ENCODE assay signal across 9 cellular contexts in the genomic region with DNA sequence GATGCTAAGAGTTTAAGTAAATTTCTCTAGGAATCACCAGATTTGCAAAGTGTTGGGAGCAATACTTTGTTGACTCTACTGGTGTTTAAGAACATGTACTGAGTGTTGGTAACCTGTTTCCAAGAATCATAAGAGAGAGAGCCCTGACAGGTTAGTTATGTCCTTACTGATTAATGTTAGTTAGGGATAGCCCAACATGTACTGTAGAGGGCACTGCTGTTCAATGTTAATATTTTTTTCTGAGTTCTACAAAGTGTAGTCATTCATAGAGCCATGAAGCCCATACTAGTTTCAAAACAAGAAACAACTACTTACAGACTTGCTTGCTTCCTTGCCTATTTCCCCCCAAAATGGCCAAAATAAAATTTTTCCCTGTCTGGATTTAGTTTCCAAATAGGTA. TPM values are rescaled to one million over a fixed set of nuclear protein-coding genes. Genes with fewer than 3 reads are reported as not detected.
A peak's percentile ranks its signal among the peaks of the same experiment; 100 is the strongest.
DNase-seq lines count a peak whose midpoint lies in the region; ATAC-seq, FAIRE-seq and TF ChIP-seq lines count a peak whose summit lies in the region.
"Had no signal": no experiment of that assay in that cellular context is flagged by ENCODE, and none has a peak within 500 bp of the region (broad histone marks: within the 10 kb centered on the region; RNA-seq: fewer than 3 reads in every experiment).

No MANE protein-coding gene starts in this region.

- H3K27ac ChIP-seq in dorsolateral prefrontal cortex (no peak overlapping the region), right cardiac atrium (ENCODE audit: low read length) (no peak overlapping the region)

- ATAC-seq in GM18861 (IDR thresholded peaks at IDR 0.05; ENCODE audit: unreplicated experiment) (peak; percentile 84), HG03066 (IDR thresholded peaks at IDR 0.05; ENCODE audit: low read depth, unreplicated experiment) (peak; percentile 75), right cardiac atrium (no peak)

- no peaks in the 10 kb centered on the region for H3K9me3 ChIP-seq in right cardiac atrium (ENCODE audit: control insufficient read depth, low read length)

- intact Hi-C loops in dorsolateral prefrontal cortex (cut with DNase I) = no loop called here
- intact Hi-C loops in right cardiac atrium (cut with DNase I) = no loop called here

- peak; percentile 21 for DNase-seq in Ammon's horn (ENCODE audit: low spot score)
- DNase-seq in NCI-H460 (ENCODE audit: extremely low read depth, low read depth) = peak; percentile 21
- DNase-seq in dorsolateral prefrontal cortex = no peak
- DNase-seq in pons (ENCODE audit: low spot score) = peak; percentile 41
- DNase-seq in right cardiac atrium = no peak
- no peak for DNase-seq in frontal cortex (ENCODE audit: low spot score in 2 of 2)

- H3K4me1 ChIP-seq in right cardiac atrium (ENCODE audit: control insufficient read depth, insufficient read depth, low read length) = no peaks in the 10 kb centered on the region

- H3K27me3 ChIP-seq in dorsolateral prefrontal cortex (no peaks in the 10 kb centered on the region), right cardiac atrium (ENCODE audit: control insufficient read depth, insufficient read depth) (no peaks in the 10 kb centered on the region)

- no peak for FAIRE-seq in frontal cortex (lab: Jason Lieb, UNC)
- FAIRE-seq: islet of Langerhans had no signal

- H3K4me3 ChIP-seq in dorsolateral prefrontal cortex = no peak overlapping the region
- no peak overlapping the region for H3K4me3 ChIP-seq in right cardiac atrium (ENCODE audit: low read length)

- peak in 45 of 56 donors; percentile 10 to 58 (median 37) for TF ChIP-seq CTCF in dorsolateral prefrontal cortex (IDR thresholded peaks at IDR 0.05 in 54 of 56, conservative IDR thresholded peaks at IDR 0.05 in 2 of 56; ENCODE audit: low read depth in 1 of 56, partially characterized antibody in 56 of 56)

RNA-seq across cellular contexts. Expression of gene TMPRSS11D, which starts 11.9 kb away (rescaled TPM):
- total RNA-seq in NCI-H460 (2014; rRNA removed; shearing (Covaris generic)) = not detected in 2 replicates
- polyA plus RNA-seq in NCI-H460 (2014; cell fraction: nucleus; rRNA removed) = not detected in 2 replicates
- total RNA-seq in dorsolateral prefrontal cortex = not detected
- total RNA-seq in right cardiac atrium = not detected
- polyA plus RNA-seq in right cardiac atrium = not detected
- not detected for total RNA-seq in frontal cortex

Comparison
In these comparisons a context has a peak if more than half of its experiments do, and no peak if none do; other contexts are left out.
1. DNase-seq: peak in Ammon's horn (single experiment), NCI-H460 (single experiment) and pons (single experiment); none in dorsolateral prefrontal cortex (0 of 10), right cardiac atrium (0 of 3) and frontal cortex (0 of 2).
2. ATAC-seq: peak in GM18861 (single experiment) and HG03066 (single experiment); none in right cardiac atrium (0 of 2).